In the genomic region with DNA sequence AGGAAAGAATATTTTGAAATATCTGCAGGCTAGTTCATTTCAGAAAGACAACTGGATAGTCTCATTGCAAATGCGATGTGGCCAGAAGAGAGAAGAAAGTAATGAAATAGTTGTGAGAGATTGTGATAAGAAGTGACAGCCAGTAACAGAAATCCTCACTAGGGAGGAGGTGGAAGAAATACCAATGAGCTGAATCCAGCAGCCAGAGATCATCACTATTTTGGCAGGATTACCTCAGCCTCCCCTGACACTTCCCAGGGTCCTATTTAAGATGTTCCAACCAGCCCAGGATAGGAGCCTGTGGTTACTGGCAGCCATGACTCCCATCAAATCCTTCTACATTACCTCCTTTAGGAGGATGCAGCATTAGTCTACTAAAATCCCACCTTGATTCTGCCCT, we compare ENCODE assay signal across 18 cellular contexts.
DNase-seq lines count a peak whose midpoint lies in the region; ATAC-seq and TF ChIP-seq lines count a peak whose summit lies in the region.
"Had no signal": no experiment of that assay in that cellular context is flagged by ENCODE, and none has a peak within 500 bp of the region (broad histone marks: within the 10 kb centered on the region; RNA-seq: fewer than 3 reads in every experiment).

No MANE protein-coding gene starts in this region.

- 45 to 56% methylated on average over 1 of the region's 1 CpG for WGBS in mesodermal cell (ENCODE audit: insufficient coverage in 2 of 2), 2 experiments

- H3K9me3 ChIP-seq in mesodermal cell (ENCODE audit: control insufficient read depth, low read length) = no peaks in the 10 kb centered on the region
- H3K9me3 ChIP-seq: upper lobe of left lung had no signal

- peak; percentile 7 for DNase-seq in AG08396 (ENCODE audit: low spot score)
- DNase-seq in fibroblast of pulmonary artery (ENCODE audit: low read depth) = peak; percentile 73
- DNase-seq in NCI-H2227 (lab: John Stamatoyannopoulos, UW; ENCODE audit: unreplicated experiment) = no peak
- no peak for DNase-seq in H7
- DNase-seq: activated CD8-positive, alpha-beta memory T cell treated with anti-CD3 and anti-CD28 coated beads, Interleukin-2, amount 10 ng/mL, durations not matched to agents 7 days and 5 days; activated effector memory CD4-positive, alpha-beta T cell treated with anti-CD3 and anti-CD28 coated beads, Interleukin-2, amount 50 U/mL, for 16 hours; anterior cingulate cortex; CD8-positive, alpha-beta memory T cell; NCI-H748 treated with DMSO at 0.1 percent for 48 hours; PC-9; stimulated activated CD4-positive, alpha-beta T cell treated with anti-CD3 and anti-CD28 coated beads, Interleukin-12 subunit alpha, Interleukin-12 subunit beta, amount 100 ng/mL, for 4 hours; stimulated activated naive CD8-positive, alpha-beta T cell treated with anti-CD3 and anti-CD28 coated beads, Interleukin-15, Interleukin-2, amounts not matched to agents 100 U/mL and 50 U/mL, for 24 hours; upper lobe of left lung had no signal

- H3K4me1 ChIP-seq in mesodermal cell (ENCODE audit: control insufficient read depth, insufficient read depth, low read length, poor library complexity, severe bottlenecking) = peaks cover 24% of the 10 kb centered on the region
- H3K4me1 ChIP-seq: upper lobe of left lung had no signal

- ATAC-seq in SK-N-SH treated with all-trans-retinoic acid at 6 μM for 48 hours = peak; percentile 91
- no peak for ATAC-seq in activated CD4-positive, CD25-positive, alpha-beta regulatory T cell treated with anti-CD3 and anti-CD28 coated beads, Interleukin-2, amount 50 U/mL, for 24 hours
- no peak for ATAC-seq in GM18870 (IDR thresholded peaks at IDR 0.05; ENCODE audit: unreplicated experiment)
- ATAC-seq: activated CD8-positive, alpha-beta memory T cell treated with anti-CD3 and anti-CD28 coated beads, Interleukin-2, amount 10 ng/mL, durations not matched to agents 7 days and 5 days; stimulated activated naive CD8-positive, alpha-beta T cell treated with anti-CD3 and anti-CD28 coated beads, Interleukin-15, Interleukin-2, amounts not matched to agents 100 U/mL and 50 U/mL, for 24 hours had no signal

- peak overlapping the region; percentile 68 for H3K27ac ChIP-seq in mesodermal cell (ENCODE audit: low read depth, low read length, severe bottlenecking)
- H3K27ac ChIP-seq: epithelial cell of prostate, PC-9, upper lobe of left lung had no signal

- no peaks in the 10 kb centered on the region for H3K27me3 ChIP-seq in H7 (ENCODE audit: control insufficient read depth, insufficient read depth, low read length)
- H3K27me3 ChIP-seq: upper lobe of left lung had no signal

- H3K4me3 ChIP-seq in fibroblast of pulmonary artery (replicated peaks; ENCODE audit: low read depth, low read length) = no peak overlapping the region
- no peak overlapping the region for H3K4me3 ChIP-seq in mesodermal cell (ENCODE audit: extremely low read depth, insufficient read depth, low read length, poor library complexity, severe bottlenecking)
- H3K4me3 ChIP-seq in H7 (ENCODE audit: insufficient read depth, low read depth, low read length) = no peak overlapping the region
- H3K4me3 ChIP-seq: PC-9, upper lobe of left lung had no signal

- TF ChIP-seq CTCF in fibroblast of pulmonary artery (IDR thresholded peaks at IDR 0.05; ENCODE audit: low read length, missing control alignments) = no peak

- H3K36me3 ChIP-seq in mesodermal cell (ENCODE audit: control insufficient read depth, insufficient read depth, low read length) (no peaks in the 10 kb centered on the region), H7 (replicated peaks; ENCODE audit: control insufficient read depth, insufficient read depth, low read length) (no peaks in the 10 kb centered on the region)
- H3K36me3 ChIP-seq: upper lobe of left lung had no signal

TF ChIP-seq in SK-N-SH treated with all-trans-retinoic acid at 6 μM for 48 hours, 23 proteins besides CTCF, POLR2A, EP300 and RAD21:
- peak; percentile 30; the same call in 1 of the 2 replicates for TF ChIP-seq ISL1 (CRISPR knock-in tag; IDR thresholded peaks at IDR 0.05)
- TF ChIP-seq, protein P1, sequence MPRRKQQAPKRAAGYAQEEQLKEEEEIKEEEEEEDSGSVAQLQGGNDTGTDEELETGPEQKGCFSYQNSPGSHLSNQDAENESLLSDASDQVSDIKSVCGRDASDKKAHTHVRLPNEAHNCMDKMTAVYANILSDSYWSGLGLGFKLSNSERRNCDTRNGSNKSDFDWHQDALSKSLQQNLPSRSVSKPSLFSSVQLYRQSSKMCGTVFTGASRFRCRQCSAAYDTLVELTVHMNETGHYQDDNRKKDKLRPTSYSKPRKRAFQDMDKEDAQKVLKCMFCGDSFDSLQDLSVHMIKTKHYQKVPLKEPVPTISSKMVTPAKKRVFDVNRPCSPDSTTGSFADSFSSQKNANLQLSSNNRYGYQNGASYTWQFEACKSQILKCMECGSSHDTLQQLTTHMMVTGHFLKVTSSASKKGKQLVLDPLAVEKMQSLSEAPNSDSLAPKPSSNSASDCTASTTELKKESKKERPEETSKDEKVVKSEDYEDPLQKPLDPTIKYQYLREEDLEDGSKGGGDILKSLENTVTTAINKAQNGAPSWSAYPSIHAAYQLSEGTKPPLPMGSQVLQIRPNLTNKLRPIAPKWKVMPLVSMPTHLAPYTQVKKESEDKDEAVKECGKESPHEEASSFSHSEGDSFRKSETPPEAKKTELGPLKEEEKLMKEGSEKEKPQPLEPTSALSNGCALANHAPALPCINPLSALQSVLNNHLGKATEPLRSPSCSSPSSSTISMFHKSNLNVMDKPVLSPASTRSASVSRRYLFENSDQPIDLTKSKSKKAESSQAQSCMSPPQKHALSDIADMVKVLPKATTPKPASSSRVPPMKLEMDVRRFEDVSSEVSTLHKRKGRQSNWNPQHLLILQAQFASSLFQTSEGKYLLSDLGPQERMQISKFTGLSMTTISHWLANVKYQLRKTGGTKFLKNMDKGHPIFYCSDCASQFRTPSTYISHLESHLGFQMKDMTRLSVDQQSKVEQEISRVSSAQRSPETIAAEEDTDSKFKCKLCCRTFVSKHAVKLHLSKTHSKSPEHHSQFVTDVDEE (CRISPR knock-in tag; IDR thresholded peaks at IDR 0.05) = no peak

Comparison
In these comparisons a context has a peak if more than half of its experiments do, and no peak if none do; other contexts are left out.
1. DNase-seq: peak in AG08396 (single experiment) and fibroblast of pulmonary artery (single experiment); none in NCI-H2227 (single experiment) and H7 (single experiment).